Comparison of ENCODE assay signal across 11 cellular contexts in the genomic region with DNA sequence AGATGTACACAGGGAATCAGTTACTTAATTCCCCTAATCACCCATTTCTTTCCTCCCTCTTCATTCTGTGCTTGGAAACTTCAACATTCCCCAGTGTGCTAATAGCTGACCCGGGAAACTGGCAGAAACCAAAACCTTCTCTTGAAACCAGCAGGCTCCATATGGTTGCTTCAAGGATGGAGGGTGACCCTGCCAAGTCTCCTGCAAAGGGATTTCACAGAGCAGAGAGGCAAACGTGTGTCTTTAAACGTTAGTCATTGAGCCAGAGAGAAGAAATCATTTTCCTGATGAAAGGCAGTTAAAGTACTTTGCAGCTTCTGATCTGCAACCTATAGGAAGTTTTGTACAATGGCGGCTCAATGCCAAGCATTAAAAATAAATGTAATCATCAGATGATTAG.
A peak's percentile ranks its signal among the peaks of the same experiment; 100 is the strongest.
DNase-seq lines count a peak whose midpoint lies in the region; ATAC-seq and TF ChIP-seq lines count a peak whose summit lies in the region.
"Had no signal": no experiment of that assay in that cellular context is flagged by ENCODE, and none has a peak within 500 bp of the region (broad histone marks: within the 10 kb centered on the region; RNA-seq: fewer than 3 reads in every experiment).

No MANE protein-coding gene starts in this region.

- no peak overlapping the region for H2AK5ac ChIP-seq in mesendoderm (ENCODE audit: low read length)

- no peaks in the 10 kb centered on the region for H3K27me3 ChIP-seq in mesendoderm (ENCODE audit: insufficient read depth, low read length, poor library complexity)
- H3K27me3 ChIP-seq in adrenal gland, result no peaks in the 10 kb centered on the region

- TF ChIP-seq CTCF in adrenal gland (IDR thresholded peaks at IDR 0.05), result no peak

- intact Hi-C loops in adrenal gland (cut with DNase I), result no loop called here

- no peak overlapping the region for H4K5ac ChIP-seq in mesendoderm (ENCODE audit: low read length)

- no peak overlapping the region for H2BK5ac ChIP-seq in mesendoderm (ENCODE audit: low read length)

- H3K4me2 ChIP-seq in mesendoderm (ENCODE audit: low read length), result no peak overlapping the region

- H3K9me3 ChIP-seq in adrenal gland (replicated peaks in 1 of 3), result no peaks in the 10 kb centered on the region
- H3K9me3 ChIP-seq: HAP-1 had no signal

- no peak overlapping the region for H3K27ac ChIP-seq in mesendoderm (ENCODE audit: low read depth, low read length)
- H3K27ac ChIP-seq in adrenal gland, result no peak overlapping the region

- no peaks in the 10 kb centered on the region for H3K79me2 ChIP-seq in mesendoderm (ENCODE audit: control insufficient read depth, insufficient read depth, low read length)

- no peak overlapping the region for H2BK15ac ChIP-seq in mesendoderm (replicated peaks; ENCODE audit: low read depth)

- H3K56ac ChIP-seq in mesendoderm (ENCODE audit: low read length), result peak overlapping the region; percentile 50

- H3K18ac ChIP-seq in mesendoderm (ENCODE audit: low read length), result no peak overlapping the region

- peaks cover 3% of the 10 kb centered on the region for H3K4me1 ChIP-seq in mesendoderm (ENCODE audit: control insufficient read depth, low read depth, low read length)
- no peaks in the 10 kb centered on the region for H3K4me1 ChIP-seq in adrenal gland (replicated peaks in 1 of 2)
- H3K4me1 ChIP-seq: HAP-1 had no signal

- H4K8ac ChIP-seq in mesendoderm (ENCODE audit: low read depth, low read length), result no peak overlapping the region

- H3K9ac ChIP-seq in mesendoderm (ENCODE audit: low read length), result no peak overlapping the region

- DNase-seq in DMS 273 treated with DMSO at 0.1 percent for 48 hours (lab: John Stamatoyannopoulos, UW) (peak; percentile 75), NCI-H446 (lab: John Stamatoyannopoulos, UW) (peak; percentile 19 to 72), cerebellum (ENCODE audit: low spot score) (peak; percentile 66), mesendoderm (no peak), NCI-H1092 (lab: John Stamatoyannopoulos, UW) (no peak), adrenal gland (no peak)
- DNase-seq: NCI-H510A; NK-92 treated with Interleukin-12 subunit alpha and Interleukin-12 subunit beta, amount 100 ng/mL, for 24 hours; RPMI8226 had no signal

- no peak for ATAC-seq in HG03520 (IDR thresholded peaks at IDR 0.05; ENCODE audit: unreplicated experiment)

- no CpG with 5 or more reads among the region's 4 CpGs for WGBS in mesendoderm (ENCODE audit: extremely low coverage, insufficient coverage, low lambda C conversion rate)
- 49 to 52% (median 50%) methylated on average over 4 of the region's 4 CpGs for WGBS in adrenal gland, 4 donors

- H3K79me1 ChIP-seq in mesendoderm (ENCODE audit: low read length), result no peaks in the 10 kb centered on the region

- H3K4me3 ChIP-seq in mesendoderm (ENCODE audit: low read length) (no peak overlapping the region), adrenal gland (no peak overlapping the region)
- H3K4me3 ChIP-seq: HAP-1 had no signal

- H3K4ac ChIP-seq in mesendoderm (ENCODE audit: low read depth, low read length), result no peak overlapping the region

- H2BK120ac ChIP-seq in mesendoderm (ENCODE audit: low read depth, low read length), result no peak overlapping the region

- no peak for TF ChIP-seq POLR2A in adrenal gland (IDR thresholded peaks at IDR 0.05)

- H3K36me3 ChIP-seq in mesendoderm (ENCODE audit: control insufficient read depth, insufficient read depth, low read length) (no peaks in the 10 kb centered on the region), adrenal gland (replicated peaks in 1 of 2) (no peaks in the 10 kb centered on the region)
- H3K36me3 ChIP-seq: HAP-1 had no signal

- H3K23ac ChIP-seq in mesendoderm (ENCODE audit: low read length), result no peak overlapping the region

Comparison
In these comparisons a context has a peak if more than half of its experiments do, and no peak if none do; other contexts are left out.
1. DNase-seq: peak in DMS 273 treated with DMSO at 0.1 percent for 48 hours (single experiment), NCI-H446 (2 of 2) and cerebellum (single experiment); none in mesendoderm (single experiment), NCI-H1092 (single experiment) and adrenal gland (0 of 7).